In genomic region chr1:41545996-41546938, GRCh38 we compare ENCODE assay signal across 15 cellular contexts.
DNase-seq lines count a peak whose midpoint lies in the region; ATAC-seq and TF ChIP-seq lines count a peak whose summit lies in the region.
"Had no signal": no experiment of that assay in that cellular context is flagged by ENCODE, and none has a peak within 500 bp of the region (broad histone marks: within the 10 kb centered on the region; RNA-seq: fewer than 3 reads in every experiment).

No MANE protein-coding gene starts in this region.

- H3K4me3 Mint-ChIP-seq in activated T-cell treated with anti-CD3 and anti-CD28 coated beads, Interleukin-2, amount 50 U/mL, for 24 hours: no peak overlapping the region
- no peak overlapping the region for H3K4me3 Mint-ChIP-seq in activated T-cell treated with anti-CD3 and anti-CD28 coated beads, Interleukin-2, amount 50 U/mL, for 4 hours
- H3K4me3 Mint-ChIP-seq in T-helper 17 cell: no peak overlapping the region
- no peak overlapping the region for H3K4me3 Mint-ChIP-seq in WTC11
- H3K4me3 Mint-ChIP-seq: IgD-negative memory B cell had no signal

- TF ChIP-seq CTCF in fibroblast of mammary gland (conservative IDR thresholded peaks at IDR 0.05; ENCODE audit: control insufficient read depth, insufficient read depth, low read depth, low read length) (no peak), WTC11 (IDR thresholded peaks at IDR 0.05) (no peak)

- H3K27me3 Mint-ChIP-seq in activated T-cell treated with anti-CD3 and anti-CD28 coated beads, Interleukin-2, amount 50 U/mL, for 24 hours: no peaks in the 10 kb centered on the region
- H3K27me3 Mint-ChIP-seq in activated T-cell treated with anti-CD3 and anti-CD28 coated beads, Interleukin-2, amount 50 U/mL, for 4 hours (ENCODE audit: low read depth): no peaks in the 10 kb centered on the region
- no peaks in the 10 kb centered on the region for H3K27me3 Mint-ChIP-seq in T-helper 17 cell
- H3K27me3 Mint-ChIP-seq in WTC11 (ENCODE audit: low read depth): peaks cover 10% of the 10 kb centered on the region; the same call in 1 of the 2 replicates
- H3K27me3 Mint-ChIP-seq: IgD-negative memory B cell had no signal

- H3K4me1 Mint-ChIP-seq in activated T-cell treated with anti-CD3 and anti-CD28 coated beads, Interleukin-2, amount 50 U/mL, for 24 hours (ENCODE audit: low read depth): peaks cover 6% of the 10 kb centered on the region
- peaks cover 5% of the 10 kb centered on the region for H3K4me1 Mint-ChIP-seq in activated T-cell treated with anti-CD3 and anti-CD28 coated beads, Interleukin-2, amount 50 U/mL, for 4 hours (ENCODE audit: low read depth)
- H3K4me1 Mint-ChIP-seq in T-helper 17 cell (peaks cover 17% of the 10 kb centered on the region), WTC11 (no peaks in the 10 kb centered on the region)

- CTCF ChIA-PET in WTC11 (lab: Charles Lee): interaction anchor here (1.9 kb wide), 1 partner anchor 28 kb away, joined by 8 read pairs; no protein-coding TSS in a partner anchor

- POLR2A ChIA-PET in WTC11 (lab: Charles Lee): no interaction called here

- no peaks in the 10 kb centered on the region for H3K9me3 ChIP-seq in T-helper 17 cell (ENCODE audit: control insufficient read depth, low read length, poor library complexity, severe bottlenecking)
- H3K9me3 ChIP-seq: body of pancreas had no signal

- H3K27ac Mint-ChIP-seq in activated T-cell treated with anti-CD3 and anti-CD28 coated beads, Interleukin-2, amount 50 U/mL, for 24 hours: peak overlapping the region; percentile 57
- H3K27ac Mint-ChIP-seq in T-helper 17 cell: peak overlapping the region; percentile 24
- H3K27ac Mint-ChIP-seq in WTC11: no peak overlapping the region

- H3K4me3 ChIP-seq in fibroblast of mammary gland (ENCODE audit: control insufficient read depth, low read depth, low read length): no peak overlapping the region
- H3K4me3 ChIP-seq: body of pancreas had no signal

- peaks cover 3% of the 10 kb centered on the region for H3K9me3 Mint-ChIP-seq in activated T-cell treated with anti-CD3 and anti-CD28 coated beads, Interleukin-2, amount 50 U/mL, for 24 hours
- H3K9me3 Mint-ChIP-seq in activated T-cell treated with anti-CD3 and anti-CD28 coated beads, Interleukin-2, amount 50 U/mL, for 4 hours: no peaks in the 10 kb centered on the region
- H3K9me3 Mint-ChIP-seq in WTC11: peaks cover 16% of the 10 kb centered on the region
- H3K9me3 Mint-ChIP-seq: IgD-negative memory B cell had no signal

- DNase-seq in activated T-cell treated with anti-CD3 and anti-CD28 coated beads, Interleukin-2, amount 50 U/mL, for 24 hours: peak; percentile 34
- no peak for DNase-seq in activated T-cell treated with anti-CD3 and anti-CD28 coated beads, Interleukin-2, amount 50 U/mL, for 4 hours
- no peak for DNase-seq in T-helper 17 cell
- peak; percentile 45 for DNase-seq in fibroblast of mammary gland (ENCODE audit: low read depth)
- peak; percentile 17 for DNase-seq in stromal cell of bone marrow (ENCODE audit: low read depth)
- no peak for DNase-seq in NCI-H1105 (lab: John Stamatoyannopoulos, UW)
- DNase-seq in WTC11 (ENCODE audit: low spot score): no peak
- DNase-seq: body of pancreas; effector CD4-positive, alpha-beta T cell; NCI-H82; trophoblast cell had no signal

- no peak for ATAC-seq in activated T-cell treated with anti-CD3 and anti-CD28 coated beads, Interleukin-2, amount 50 U/mL, for 4 hours
- ATAC-seq in T-helper 17 cell: no peak
- no peak for ATAC-seq in HG03432 (IDR thresholded peaks at IDR 0.05; ENCODE audit: unreplicated experiment)
- ATAC-seq in WTC11: no peak
- ATAC-seq: body of pancreas, left lobe of liver, Panc1 had no signal

- H3K36me3 Mint-ChIP-seq in activated T-cell treated with anti-CD3 and anti-CD28 coated beads, Interleukin-2, amount 50 U/mL, for 24 hours (ENCODE audit: low read depth): peaks cover 76% of the 10 kb centered on the region
- peaks cover 27% of the 10 kb centered on the region for H3K36me3 Mint-ChIP-seq in activated T-cell treated with anti-CD3 and anti-CD28 coated beads, Interleukin-2, amount 50 U/mL, for 4 hours (ENCODE audit: insufficient read depth)
- H3K36me3 Mint-ChIP-seq in T-helper 17 cell (ENCODE audit: low read depth): peaks cover 3% of the 10 kb centered on the region
- H3K36me3 Mint-ChIP-seq in WTC11: no peaks in the 10 kb centered on the region

TF ChIP-seq in WTC11, 78 proteins besides CTCF, POLR2A, EP300 and RAD21 (continues in another document):
- no peak for TF ChIP-seq ATF1 (CRISPR knock-in tag; IDR thresholded peaks at IDR 0.05)
- no peak for TF ChIP-seq ZBTB21 (CRISPR knock-in tag; IDR thresholded peaks at IDR 0.05; ENCODE audit: borderline replicate concordance)
- no peak for TF ChIP-seq ARID4B (CRISPR knock-in tag; IDR thresholded peaks at IDR 0.05; ENCODE audit: borderline replicate concordance)
- TF ChIP-seq OVOL2 (CRISPR knock-in tag; IDR thresholded peaks at IDR 0.05; ENCODE audit: borderline replicate concordance): no peak
- TF ChIP-seq PRDM15 (CRISPR knock-in tag; IDR thresholded peaks at IDR 0.05): no peak
- TF ChIP-seq JAZF1 (CRISPR knock-in tag; IDR thresholded peaks at IDR 0.05): no peak
- no peak for TF ChIP-seq GRHL2 (CRISPR knock-in tag; IDR thresholded peaks at IDR 0.05; ENCODE audit: insufficient replicate concordance, severe bottlenecking)
- no peak for TF ChIP-seq E2F4 (CRISPR knock-in tag; IDR thresholded peaks at IDR 0.05; ENCODE audit: borderline replicate concordance, low read depth)
- no peak for TF ChIP-seq ZNF423 (CRISPR knock-in tag; IDR thresholded peaks at IDR 0.05)
- no peak for TF ChIP-seq IRF2 (CRISPR knock-in tag; IDR thresholded peaks at IDR 0.05; ENCODE audit: borderline replicate concordance, low read depth)
- no peak for TF ChIP-seq FOXJ3 (CRISPR knock-in tag; IDR thresholded peaks at IDR 0.05; ENCODE audit: borderline replicate concordance)
- no peak for TF ChIP-seq NR3C1 (CRISPR knock-in tag; conservative IDR thresholded peaks at IDR 0.05; ENCODE audit: low read depth)

Comparison
In these comparisons a context has a peak if more than half of its experiments do, and no peak if none do; other contexts are left out.
1. DNase-seq: peak in activated T-cell treated with anti-CD3 and anti-CD28 coated beads, Interleukin-2, amount 50 U/mL, for 24 hours (single experiment), fibroblast of mammary gland (single experiment) and stromal cell of bone marrow (single experiment); none in activated T-cell treated with anti-CD3 and anti-CD28 coated beads, Interleukin-2, amount 50 U/mL, for 4 hours (single experiment), T-helper 17 cell (0 of 3), NCI-H1105 (single experiment) and WTC11 (single experiment).